In the genomic region with DNA sequence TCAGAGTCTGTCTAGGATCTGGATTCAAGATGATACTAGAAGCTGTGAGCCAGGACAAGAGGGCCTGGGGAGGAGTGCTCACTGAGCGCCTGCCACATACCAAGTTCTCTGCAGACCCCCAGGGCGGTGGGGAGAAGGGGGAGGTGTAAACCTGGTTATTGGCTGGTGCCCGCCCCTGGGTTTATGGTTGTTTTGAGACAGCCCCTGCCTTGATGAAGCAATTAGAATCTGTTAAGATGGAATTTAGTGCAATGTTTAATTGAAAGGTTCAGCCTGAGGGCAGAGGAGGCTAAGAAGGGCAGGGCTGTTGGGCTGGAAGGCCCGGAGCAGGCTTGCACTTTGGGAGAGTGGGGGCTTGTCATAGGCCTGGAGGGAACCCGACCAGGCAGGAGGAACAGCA, we compare ENCODE assay signal across 14 cellular contexts. TPM values are rescaled to one million over a fixed set of nuclear protein-coding genes. Genes with fewer than 3 reads are reported as not detected.
A peak's percentile ranks its signal among the peaks of the same experiment; 100 is the strongest.
DNase-seq lines count a peak whose midpoint lies in the region; ATAC-seq and TF ChIP-seq lines count a peak whose summit lies in the region.
"Had no signal": no experiment of that assay in that cellular context is flagged by ENCODE, and none has a peak within 500 bp of the region (broad histone marks: within the 10 kb centered on the region; RNA-seq: fewer than 3 reads in every experiment).

No MANE protein-coding gene starts in this region.

- H3K4me2 ChIP-seq in OCI-LY7 (ENCODE audit: low read length), result peak overlapping the region; percentile 56

- TF ChIP-seq CTCF in OCI-LY7 (conservative IDR thresholded peaks at IDR 0.05; ENCODE audit: low read length), result no peak

- H3K4me1 Mint-ChIP-seq in activated T-cell treated with anti-CD3 and anti-CD28 coated beads, Interleukin-2, amount 50 U/mL, for 72 hours (ENCODE audit: low read depth), result peaks cover 25% of the 10 kb centered on the region
- H3K4me1 Mint-ChIP-seq in activated T-helper 2 cell treated with anti-CD3 and anti-CD28 coated beads, Interferon-gamma antibody, Interleukin-2, Interleukin-4, amounts not matched to agents 10 μg/mL and 5 μg/mL and 100 μg/mL, durations not matched to agents 14 hours and 24 hours and 36 hours (ENCODE audit: low read depth), result peaks cover 17% of the 10 kb centered on the region

- H3K27me3 Mint-ChIP-seq in activated T-cell treated with anti-CD3 and anti-CD28 coated beads, Interleukin-2, amount 50 U/mL, for 72 hours (ENCODE audit: low read depth), result no peaks in the 10 kb centered on the region
- H3K27me3 Mint-ChIP-seq in activated T-helper 2 cell treated with anti-CD3 and anti-CD28 coated beads, Interferon-gamma antibody, Interleukin-2, Interleukin-4, amounts not matched to agents 10 μg/mL and 5 μg/mL and 100 μg/mL, durations not matched to agents 14 hours and 24 hours and 36 hours (ENCODE audit: low read depth), result peaks cover 11% of the 10 kb centered on the region

- DNase-seq in activated T-cell treated with anti-CD3 and anti-CD28 coated beads, Interleukin-2, amount 50 U/mL, for 72 hours, result no peak
- no peak for DNase-seq in activated T-cell treated with anti-CD3 and anti-CD28 coated beads, Interleukin-2, amount 50 U/mL, for 48 hours
- DNase-seq in OCI-LY7 (ENCODE audit: low spot score) (no peak), right cardiac atrium (peak in 2 of 3 donors; percentile 34 to 44), sciatic nerve (ENCODE audit: low spot score) (peak; percentile 36)
- DNase-seq in activated T-helper 2 cell treated with anti-CD3 and anti-CD28 coated beads, Interferon-gamma antibody, Interleukin-2, Interleukin-4, amounts not matched to agents 10 μg/mL and 5 μg/mL and 100 μg/mL, durations not matched to agents 14 hours and 24 hours and 36 hours (ENCODE audit: low spot score), result no peak
- no peak for DNase-seq in activated effector memory CD4-positive, alpha-beta T cell treated with Interleukin-2 at 50 U/mL for 16 hours
- DNase-seq: NCI-H1105 treated with DMSO at 0.1 percent for 48 hours had no signal

- H3K4me1 ChIP-seq in OCI-LY7 (ENCODE audit: insufficient read depth, low read length, poor library complexity, severe bottlenecking) (peaks cover 74% of the 10 kb centered on the region), right cardiac atrium (ENCODE audit: control insufficient read depth, insufficient read depth, low read length) (peaks cover 4% of the 10 kb centered on the region)

- CTCF ChIA-PET in OCI-LY7 (lab: Charles Lee; ENCODE audit: unreplicated experiment), result no interaction called here

- 90% methylated on average over 5 of the region's 5 CpGs for WGBS in right cardiac atrium

- H3K79me2 ChIP-seq in OCI-LY7 (ENCODE audit: insufficient read depth, low read depth, low read length), result no peaks in the 10 kb centered on the region

- peak overlapping the region; percentile 73 for H3K27ac ChIP-seq in OCI-LY7 (ENCODE audit: low read depth, low read length, poor library complexity, severe bottlenecking)
- H3K27ac ChIP-seq in right cardiac atrium (ENCODE audit: low read length), result no peak overlapping the region
- H3K27ac ChIP-seq: VCaP had no signal

- H3K36me3 Mint-ChIP-seq in activated T-cell treated with anti-CD3 and anti-CD28 coated beads, Interleukin-2, amount 50 U/mL, for 72 hours (ENCODE audit: insufficient read depth in 2 of 2), result no peaks in the 10 kb centered on the region
- H3K36me3 Mint-ChIP-seq in activated T-helper 2 cell treated with anti-CD3 and anti-CD28 coated beads, Interferon-gamma antibody, Interleukin-2, Interleukin-4, amounts not matched to agents 10 μg/mL and 5 μg/mL and 100 μg/mL, durations not matched to agents 14 hours and 24 hours and 36 hours (ENCODE audit: low read depth), result no peaks in the 10 kb centered on the region

- no peaks in the 10 kb centered on the region for H4K20me1 ChIP-seq in OCI-LY7 (ENCODE audit: insufficient read depth, low read length)

- peaks cover 43% of the 10 kb centered on the region for H3K36me3 ChIP-seq in OCI-LY7 (ENCODE audit: insufficient read depth, low read length)

- intact Hi-C loops in OCI-LY7 (cut with micrococcal nuclease; ENCODE audit: unreplicated experiment) (loop anchor here (1.0 to 2.0 kb wide), 2 partner anchors 16 to 199 kb away; no protein-coding TSS in a partner anchor), right cardiac atrium (cut with DNase I) (no loop called here), sciatic nerve (cut with DNase I) (no loop called here)
- intact Hi-C loops in activated T-helper 2 cell treated with anti-CD3 and anti-CD28 coated beads, Interferon-gamma antibody, Interleukin-2, Interleukin-4, amounts not matched to agents 10 μg/mL and 5 μg/mL and 100 μg/mL, durations not matched to agents 14 hours and 24 hours and 36 hours (cut with micrococcal nuclease), result loop anchor here (1.0 to 5.0 kb wide), 3 partner anchors 18 to 199 kb away; a partner anchor contains a TSS

- no TSS peak for BruUV-seq in OCI-LY7 (replicated peaks; lab: Mats Ljungman, UMichigan)

- no peaks in the 10 kb centered on the region for H3K9me3 Mint-ChIP-seq in activated T-cell treated with anti-CD3 and anti-CD28 coated beads, Interleukin-2, amount 50 U/mL, for 72 hours
- no peaks in the 10 kb centered on the region for H3K9me3 Mint-ChIP-seq in activated T-helper 2 cell treated with anti-CD3 and anti-CD28 coated beads, Interferon-gamma antibody, Interleukin-2, Interleukin-4, amounts not matched to agents 10 μg/mL and 5 μg/mL and 100 μg/mL, durations not matched to agents 14 hours and 24 hours and 36 hours
- H3K9me3 Mint-ChIP-seq: activated naive CD4-positive, alpha-beta T cell treated with anti-CD3 and anti-CD28 coated beads for 36 hours had no signal

- no peak overlapping the region for H3K27ac Mint-ChIP-seq in activated T-cell treated with anti-CD3 and anti-CD28 coated beads, Interleukin-2, amount 50 U/mL, for 72 hours
- no peak overlapping the region for H3K27ac Mint-ChIP-seq in activated T-helper 2 cell treated with anti-CD3 and anti-CD28 coated beads, Interferon-gamma antibody, Interleukin-2, Interleukin-4, amounts not matched to agents 10 μg/mL and 5 μg/mL and 100 μg/mL, durations not matched to agents 14 hours and 24 hours and 36 hours
- H3K27ac Mint-ChIP-seq: activated naive CD4-positive, alpha-beta T cell treated with anti-CD3 and anti-CD28 coated beads for 36 hours had no signal

- peak overlapping the region; percentile 64 to 86 for H3K4me3 Mint-ChIP-seq in activated T-cell treated with anti-CD3 and anti-CD28 coated beads, Interleukin-2, amount 50 U/mL, for 72 hours
- no peak overlapping the region for H3K4me3 Mint-ChIP-seq in activated T-helper 2 cell treated with anti-CD3 and anti-CD28 coated beads, Interferon-gamma antibody, Interleukin-2, Interleukin-4, amounts not matched to agents 10 μg/mL and 5 μg/mL and 100 μg/mL, durations not matched to agents 14 hours and 24 hours and 36 hours (ENCODE audit: low read depth)

- H2AFZ ChIP-seq in OCI-LY7 (ENCODE audit: low read length), result no peak overlapping the region

- no peaks in the 10 kb centered on the region for H3K9me3 ChIP-seq in OCI-LY7 (ENCODE audit: low read length)
- no peaks in the 10 kb centered on the region for H3K9me3 ChIP-seq in right cardiac atrium (ENCODE audit: control insufficient read depth, low read length)

- H3K4me3 ChIP-seq in OCI-LY7 (ENCODE audit: low read depth, low read length, poor library complexity, severe bottlenecking) (no peak overlapping the region), right cardiac atrium (ENCODE audit: low read length) (no peak overlapping the region)

- no peak for ATAC-seq in activated T-cell treated with anti-CD3 and anti-CD28 coated beads, Interleukin-2, amount 50 U/mL, for 72 hours (replicated peaks in 1 of 2)
- no peak for ATAC-seq in right cardiac atrium
- no peak for ATAC-seq in sciatic nerve
- ATAC-seq in GM18870 (IDR thresholded peaks at IDR 0.05; ENCODE audit: unreplicated experiment), result no peak

- no peaks in the 10 kb centered on the region for H3K9me2 ChIP-seq in OCI-LY7 (ENCODE audit: insufficient read depth, low read length)

- H3K27me3 ChIP-seq in right cardiac atrium (ENCODE audit: control insufficient read depth, insufficient read depth), result no peaks in the 10 kb centered on the region

- POLR2A ChIA-PET in OCI-LY7 (lab: Charles Lee), result interaction anchor here (0.6 to 2.7 kb wide), 5 partner anchors 16 to 200 kb away, joined by 4 to 15 read pairs (median 4); no protein-coding TSS in a partner anchor

RNA-seq across cellular contexts. Expression of a gene that starts 42.7 kb away (rescaled TPM):
- 100 to 1,000 TPM in 1 of 2 donors, 10 to 100 TPM in 1; 44.5 to 102 TPM for total RNA-seq in activated T-cell treated with anti-CD3 and anti-CD28 coated beads, Interleukin-2, amount 50 U/mL, for 72 hours
- total RNA-seq in OCI-LY7 (2014; rRNA removed; shearing (Covaris generic)), result 4.6 and 7.0 TPM in 2 replicates
- total RNA-seq in OCI-LY7 (2022), result 5.8 and 6.3 TPM in 2 replicates
- 1 to 10 TPM in 3 of 4 donors, under 1 TPM in 1; 0.81 to 2.9 (median 1.9) TPM for total RNA-seq in right cardiac atrium
- polyA plus RNA-seq in right cardiac atrium, result 1.1 TPM
- total RNA-seq in sciatic nerve, result 7.6 TPM
- 67.7 and 69.6 TPM in 2 replicates for total RNA-seq in activated T-helper 2 cell treated with anti-CD3 and anti-CD28 coated beads, Interferon-gamma antibody, Interleukin-2, Interleukin-4, amounts not matched to agents 10 μg/mL and 5 μg/mL and 100 μg/mL, durations not matched to agents 14 hours and 24 hours and 36 hours
- total RNA-seq: bronchial epithelial cell, Daoy, RPMI7951 had no signal

Comparison
In these comparisons a context has a peak if more than half of its experiments do, and no peak if none do; other contexts are left out.
1. DNase-seq: peak in right cardiac atrium (2 of 3) and sciatic nerve (single experiment); none in activated T-cell treated with anti-CD3 and anti-CD28 coated beads, Interleukin-2, amount 50 U/mL, for 72 hours (0 of 2), activated T-cell treated with anti-CD3 and anti-CD28 coated beads, Interleukin-2, amount 50 U/mL, for 48 hours (0 of 2), OCI-LY7 (single experiment), activated T-helper 2 cell treated with anti-CD3 and anti-CD28 coated beads, Interferon-gamma antibody, Interleukin-2, Interleukin-4, amounts not matched to agents 10 μg/mL and 5 μg/mL and 100 μg/mL, durations not matched to agents 14 hours and 24 hours and 36 hours (single experiment) and activated effector memory CD4-positive, alpha-beta T cell treated with Interleukin-2 at 50 U/mL for 16 hours (single experiment).
2. intact Hi-C loops: an anchor here in OCI-LY7 (1.0 to 2.0 kb wide) and activated T-helper 2 cell treated with anti-CD3 and anti-CD28 coated beads, Interferon-gamma antibody, Interleukin-2, Interleukin-4, amounts not matched to agents 10 μg/mL and 5 μg/mL and 100 μg/mL, durations not matched to agents 14 hours and 24 hours and 36 hours (1.0 to 5.0 kb wide); none called in right cardiac atrium and sciatic nerve.